Comparison of ENCODE assay signal across 8 cellular contexts in the genomic region with DNA sequence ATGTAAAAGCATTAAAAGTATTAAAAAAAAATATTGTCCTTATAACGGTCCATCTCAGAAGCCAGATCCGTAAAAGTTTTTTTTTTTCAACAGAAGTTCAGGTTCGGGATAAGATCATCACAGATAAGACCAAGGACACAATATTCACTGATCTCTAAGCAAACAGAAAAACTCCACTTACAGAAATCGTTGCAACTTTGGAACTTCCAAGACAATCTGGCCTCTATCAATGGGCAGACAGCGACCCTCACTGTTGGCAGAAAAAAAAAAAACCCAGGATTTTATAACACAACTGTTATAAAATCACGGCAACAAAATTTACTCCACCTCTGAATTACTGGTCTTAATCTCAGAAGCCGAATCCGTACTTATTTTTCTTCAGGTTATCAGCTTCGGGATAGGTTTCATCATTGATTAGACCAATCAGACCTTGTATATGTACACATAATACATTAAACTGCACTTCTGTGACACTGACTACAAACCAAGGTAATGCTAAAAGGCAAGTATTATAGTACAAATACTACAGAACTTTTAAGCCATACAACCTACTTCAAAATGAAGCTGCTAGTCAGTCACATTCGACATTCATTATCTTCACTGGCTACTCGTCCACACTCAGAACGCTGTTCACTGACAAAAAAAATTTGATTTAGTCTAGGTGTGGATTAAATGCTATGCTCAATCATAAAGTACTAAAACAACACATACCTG. TPM values are rescaled to one million over a fixed set of nuclear protein-coding genes. Genes with fewer than 3 reads are reported as not detected.
DNase-seq lines count a peak whose midpoint lies in the region; ATAC-seq and TF ChIP-seq lines count a peak whose summit lies in the region.

No MANE protein-coding gene starts in this region.

- H3K4me3 Mint-ChIP-seq in Caco-2 (ENCODE audit: unreplicated experiment) = peak overlapping the region; percentile 99

- in situ Hi-C loops in IMR-90 (cut with MboI; ENCODE audit: low sequenced_read_pairs) = loop anchor here (5.0 to 10.0 kb wide), 3 partner anchors 35 to 223 kb away; a partner anchor contains a TSS
- in situ Hi-C loops in astrocyte of the spinal cord (cut with HindIII; ENCODE audit: low sequenced_read_pairs) = no loop called here

- H3K18ac ChIP-seq in IMR-90 (ENCODE audit: low read depth, low read length) = no peak overlapping the region

- BruUV-seq in Caco-2 (replicated peaks; lab: Mats Ljungman, UMichigan) = no TSS peak
- no TSS peak for BruUV-seq in IMR-90 (replicated peaks; lab: Mats Ljungman, UMichigan)

- peak overlapping the region; percentile 81 for H3K23ac ChIP-seq in IMR-90 (ENCODE audit: low read depth, low read length)

- no peak overlapping the region for H4K91ac ChIP-seq in IMR-90 (ENCODE audit: insufficient read depth, low read depth, low read length)

- H3K27ac Mint-ChIP-seq in Caco-2 (ENCODE audit: unreplicated experiment) = peak overlapping the region; percentile 98

- peak; percentile 37; the same call in 1 of the 2 replicates for TF ChIP-seq RAD21 in IMR-90 (IDR thresholded peaks at IDR 0.05; ENCODE audit: low read length)

- peak overlapping the region; percentile 41; the same call in 1 of the 2 replicates for H3K27ac ChIP-seq in IMR-90 (ENCODE audit: insufficient read depth, low read length)
- peak overlapping the region; percentile 79 to 91 (median 91) for H3K27ac ChIP-seq in thyroid gland

- H2BK15ac ChIP-seq in IMR-90 (ENCODE audit: low read depth, low read length) = no peak overlapping the region

- H4K20me1 ChIP-seq in IMR-90 (ENCODE audit: insufficient read depth, low read length) = peaks cover 41% of the 10 kb centered on the region

- H4K5ac ChIP-seq in IMR-90 (ENCODE audit: low read depth, low read length) = no peak overlapping the region

- TF ChIP-seq POLR2A in IMR-90 (IDR thresholded peaks at IDR 0.05; ENCODE audit: low read depth, low read length) (peak; percentile 21; the same call in 1 of the 2 replicates), lower leg skin (IDR thresholded peaks at IDR 0.05) (no peak), thyroid gland (IDR thresholded peaks at IDR 0.05) (no peak)

- 0% methylated on average over 1 of the region's 12 CpGs; no CpG with 5 or more reads in 1 of the 2 experiments for WGBS in IMR-90 (ENCODE audit: extremely low coverage in 2 of 2, insufficient read length in 1 of 2), 2 experiments
- WGBS in lower leg skin, 2 donors = 0 to 4% methylated on average over 12 of the region's 12 CpGs
- 0 to 1% methylated on average over 12 of the region's 12 CpGs for WGBS in thyroid gland, 2 donors

- H3K4me1 ChIP-seq in Caco-2 = no peaks in the 10 kb centered on the region
- H3K4me1 ChIP-seq in IMR-90 (ENCODE audit: control insufficient read depth, insufficient read depth, low read length) = peaks cover 3% of the 10 kb centered on the region; the same call in 1 of the 2 replicates
- peaks cover 21% of the 10 kb centered on the region in 2 donors for H3K4me1 ChIP-seq in thyroid gland

- ATAC-seq in IMR-90 (ENCODE audit: low read depth) (no peak), HG03025 (IDR thresholded peaks at IDR 0.05; ENCODE audit: low FRiP score, unreplicated experiment) (no peak)

- peak in 1 of 2 experiments; percentile 16 for DNase-seq in Caco-2
- no peak for DNase-seq in IMR-90
- DNase-seq in astrocyte of the spinal cord (ENCODE audit: low read depth, low spot score) = peak; percentile 37
- DNase-seq in lower leg skin (ENCODE audit: low spot score in 2 of 2) = no peak
- DNase-seq in thyroid gland = no peak
- DNase-seq in LoVo (ENCODE audit: low spot score) = no peak
- DNase-seq in GDM1 (lab: John Stamatoyannopoulos, UW) = no peak

- no peak overlapping the region for H2AFZ ChIP-seq in IMR-90 (replicated peaks; ENCODE audit: low read length, poor library complexity)

- H3K4me3 ChIP-seq in Caco-2 (ENCODE audit: low read depth, low read length) (peak overlapping the region; percentile 89), IMR-90 (ENCODE audit: insufficient read depth, low read depth, low read length) (peak overlapping the region; percentile 75), astrocyte of the spinal cord (ENCODE audit: low read depth, low read length) (peak overlapping the region; percentile 99), lower leg skin (ENCODE audit: low read depth, poor library complexity, severe bottlenecking) (peak overlapping the region; percentile 90), thyroid gland (replicated peaks in 1 of 3) (peak overlapping the region; percentile 88 to 95 (median 95))

- no peaks in the 10 kb centered on the region for H3K9me3 Mint-ChIP-seq in Caco-2 (ENCODE audit: unreplicated experiment)

- H2AK5ac ChIP-seq in IMR-90 (ENCODE audit: low read depth, low read length) = no peak overlapping the region

- peaks cover 66% of the 10 kb centered on the region for H3K36me3 Mint-ChIP-seq in Caco-2 (ENCODE audit: insufficient read depth, unreplicated experiment)

- peak overlapping the region; percentile 37 for H2BK5ac ChIP-seq in IMR-90 (ENCODE audit: low read depth, low read length, poor library complexity, severe bottlenecking)

- peaks cover 2% of the 10 kb centered on the region for H3K27me3 Mint-ChIP-seq in Caco-2 (ENCODE audit: insufficient read depth, unreplicated experiment)

- no peak overlapping the region for H2BK20ac ChIP-seq in IMR-90 (ENCODE audit: low read depth, low read length)

- CTCF ChIA-PET in Caco-2 (lab: Charles Lee) = no interaction called here
- CTCF ChIA-PET in IMR-90 (lab: Yijun Ruan, JAX) = no interaction called here

- POLR2A ChIA-PET in Caco-2 (lab: Charles Lee) = interaction anchor here (0.7 to 3.0 kb wide), 4 partner anchors 33 to 315 kb away, joined by 3 to 153 read pairs (median 14); a partner anchor contains a TSS
- POLR2A ChIA-PET in IMR-90 (lab: Charles Lee; ENCODE audit: unreplicated experiment) = interaction anchor here (0.7 to 2.4 kb wide), 5 partner anchors 35 to 303 kb away, joined by 4 to 21 read pairs (median 6); a partner anchor contains a TSS

- intact Hi-C loops in Caco-2 (cut with micrococcal nuclease; ENCODE audit: unreplicated experiment) (loop anchor here (5.0 kb wide), 3 partner anchors 85 to 1040 kb away; a partner anchor contains a TSS), IMR-90 (cut with micrococcal nuclease) (loop anchor here (5.0 to 10.0 kb wide), 5 partner anchors 53 to 1260 kb away; a partner anchor contains a TSS), lower leg skin (cut with DNase I; ENCODE audit: low total_unique reads) (no loop called here), thyroid gland (cut with DNase I) (no loop called here)

- H3K14ac ChIP-seq in IMR-90 (replicated peaks; ENCODE audit: low read depth, low read length) = peak overlapping the region; percentile 87

- no peak overlapping the region for H2AK9ac ChIP-seq in IMR-90 (replicated peaks; ENCODE audit: low read depth, low read length, poor library complexity)

- no peak overlapping the region for H4K8ac ChIP-seq in IMR-90 (ENCODE audit: low read depth in 2 of 2, low read length in 2 of 2)

- peak overlapping the region; percentile 100 for H3K4me2 ChIP-seq in IMR-90 (ENCODE audit: low read depth, low read length)

- H3K9me1 ChIP-seq in IMR-90 (ENCODE audit: insufficient read depth, low read length) = 0 out of 2 replicates have a peak, but pooled peaks cover 2% of the 10 kb centered on the region

- no peaks in the 10 kb centered on the region for H3K27me3 ChIP-seq in Caco-2 (replicated peaks; ENCODE audit: control insufficient read depth, insufficient read depth, low read length)
- no peaks in the 10 kb centered on the region for H3K27me3 ChIP-seq in IMR-90 (ENCODE audit: control insufficient read depth, insufficient read depth, low read length)
- H3K27me3 ChIP-seq in thyroid gland = no peaks in the 10 kb centered on the region

- dilution Hi-C loops in IMR-90 (cut with HindIII; ENCODE audit: low sequenced_read_pairs, unreplicated experiment) = no loop called here

- H3K4me1 Mint-ChIP-seq in Caco-2 (ENCODE audit: low read depth, unreplicated experiment) = peaks cover 27% of the 10 kb centered on the region

- peaks cover 9 to 44% of the 10 kb centered on the region in 2 experiments; a peak in 3 of 4 replicates for H3K79me1 ChIP-seq in IMR-90 (ENCODE audit: low read depth in 1 of 2, low read length in 2 of 2)

- peaks cover 2% of the 10 kb centered on the region; the same call in 1 of the 2 replicates for H3K36me3 ChIP-seq in Caco-2 (ENCODE audit: control insufficient read depth, insufficient read depth, low read length)
- peaks cover 9% of the 10 kb centered on the region for H3K36me3 ChIP-seq in IMR-90 (ENCODE audit: control insufficient read depth, insufficient read depth, low read length)
- peaks cover 0 to 5% of the 10 kb centered on the region in 2 donors for H3K36me3 ChIP-seq in thyroid gland

- TF ChIP-seq CTCF in Caco-2 (IDR thresholded peaks at IDR 0.05; ENCODE audit: insufficient read depth in 1 of 2, low read depth in 1 of 2, low read length in 1 of 2, severe bottlenecking in 1 of 2, unreplicated experiment in 1 of 2) (no peak), IMR-90 (conservative IDR thresholded peaks at IDR 0.05; ENCODE audit: low read depth, low read length) (peak; percentile 30; the same call in 1 of the 2 replicates), astrocyte of the spinal cord (IDR thresholded peaks at IDR 0.05; ENCODE audit: low read depth, low read length) (peak; percentile 26), lower leg skin (IDR thresholded peaks at IDR 0.05) (no peak), thyroid gland (IDR thresholded peaks at IDR 0.05) (peak in 3 of 6 experiments; percentile 32 to 39 (median 34))

- H3K9me3 ChIP-seq in Caco-2 = no peaks in the 10 kb centered on the region
- no peaks in the 10 kb centered on the region for H3K9me3 ChIP-seq in IMR-90 (ENCODE audit: control insufficient read depth, insufficient read depth, low read length)
- H3K9me3 ChIP-seq in thyroid gland = no peaks in the 10 kb centered on the region

- H3K56ac ChIP-seq in IMR-90 (ENCODE audit: extremely low read depth, insufficient read depth, low read length) = peak overlapping the region; percentile 96; the same call in 1 of the 2 replicates

- H3K9ac ChIP-seq in IMR-90 (ENCODE audit: low read depth, low read length) = peak overlapping the region; percentile 95

- no peak overlapping the region; the same call in 1 of the 2 replicates for H3K4ac ChIP-seq in IMR-90 (ENCODE audit: low read depth, low read length)

- no peak overlapping the region for H2BK120ac ChIP-seq in IMR-90 (ENCODE audit: low read depth, low read length)

TF ChIP-seq in IMR-90, 13 proteins besides CTCF, POLR2A, EP300 and RAD21:
- TF ChIP-seq MXI1 (IDR thresholded peaks at IDR 0.05; ENCODE audit: borderline replicate concordance, low read depth, low read length) (no peak), MAZ (IDR thresholded peaks at IDR 0.05; ENCODE audit: borderline replicate concordance, low read depth, low read length) (no peak), SMC3 (IDR thresholded peaks at IDR 0.05; ENCODE audit: low read depth, low read length) (peak; percentile 28; the same call in 1 of the 2 replicates)

RNA-seq across cellular contexts. Expression of a gene that starts 34.7 kb away (rescaled TPM):
- total RNA-seq in Caco-2 (2022) (132 and 145 TPM in 2 replicates), IMR-90 (2012; rRNA removed) (59.3 and 120 TPM in 2 replicates), lower leg skin (10 to 100 TPM; 49.4 to 56.3 (median 50.6) TPM), thyroid gland (100 to 1,000 TPM; 107 to 144 (median 125) TPM)
- 35.7 and 50.1 TPM in 2 replicates for polyA plus RNA-seq in IMR-90 (2012; rRNA removed)
- polyA plus RNA-seq in IMR-90 (2012; cell fraction: cytosol; rRNA removed) = 5.8 and 7.5 TPM in 2 replicates
- 4.5 and 21.9 TPM in 2 replicates for polyA plus RNA-seq in IMR-90 (2012; cell fraction: nucleus; rRNA removed; ENCODE audit: low replicate concordance)

Comparison
In these comparisons a context has a peak if more than half of its experiments do, and no peak if none do; other contexts are left out.
1. CTCF ChIP-seq: peak in IMR-90 (single experiment) and astrocyte of the spinal cord (single experiment); none in Caco-2 (0 of 2) and lower leg skin (0 of 3).
2. intact Hi-C loops: an anchor here in Caco-2 (5.0 kb wide) and IMR-90 (5.0 to 10.0 kb wide); none called in lower leg skin and thyroid gland.
3. Peak in every context shown above with its lines, with median percentiles within 50 percentile points of each other: H3K4me3 ChIP-seq.